ENCODE assay signal across 28 cellular contexts in genomic region chr15:84595660-84596059, GRCh38. TPM values are rescaled to one million over a fixed set of nuclear protein-coding genes. Genes with fewer than 3 reads are reported as not detected.
DNase-seq lines count a peak whose midpoint lies in the region; ATAC-seq and TF ChIP-seq lines count a peak whose summit lies in the region.
"Had no signal": no experiment of that assay in that cellular context is flagged by ENCODE, and none has a peak within 500 bp of the region (broad histone marks: within the 10 kb centered on the region; RNA-seq: fewer than 3 reads in every experiment).

No MANE protein-coding gene starts in this region.

- H3K27ac Mint-ChIP-seq in activated T-helper 1 cell treated with anti-CD3 and anti-CD28 coated beads, Interleukin-12 subunit alpha, Interleukin-12 subunit beta, Interleukin-2, Interleukin-4 antibody, amounts not matched to agents 30 ng/mL and 10 ng/mL and 1 ng/mL, durations not matched to agents 14 hours and 24 hours and 36 hours = no peak overlapping the region
- H3K27ac Mint-ChIP-seq: activated CD4-positive, alpha-beta memory T cell treated with anti-CD3 and anti-CD28 coated beads, Interleukin-2, amount 10 ng/mL, durations not matched to agents 7 days and 5 days; effector memory CD8-positive, alpha-beta T cell had no signal

- ATAC-seq in lower lobe of right lung (peak in 1 of 2 donors; percentile 62), GM21447 (IDR thresholded peaks at IDR 0.05; ENCODE audit: unreplicated experiment) (no peak)
- ATAC-seq: effector memory CD8-positive, alpha-beta T cell; esophagus mucosa had no signal

- CTCF ChIA-PET in HEK293T (lab: Yijun Ruan, JAX) = interaction anchor here (0.6 to 1.0 kb wide), 2 partner anchors 77 to 333 kb away, joined by 3 to 9 read pairs; no protein-coding TSS in a partner anchor

- peaks cover 30% of the 10 kb centered on the region for H3K4me1 Mint-ChIP-seq in activated T-helper 1 cell treated with anti-CD3 and anti-CD28 coated beads, Interleukin-12 subunit alpha, Interleukin-12 subunit beta, Interleukin-2, Interleukin-4 antibody, amounts not matched to agents 30 ng/mL and 10 ng/mL and 1 ng/mL, durations not matched to agents 14 hours and 24 hours and 36 hours (ENCODE audit: low read depth)

- POLR2A ChIA-PET in HEK293T (lab: Yijun Ruan, JAX) = no interaction called here

- no peaks in the 10 kb centered on the region for H3K9me3 Mint-ChIP-seq in activated T-helper 1 cell treated with anti-CD3 and anti-CD28 coated beads, Interleukin-12 subunit alpha, Interleukin-12 subunit beta, Interleukin-2, Interleukin-4 antibody, amounts not matched to agents 30 ng/mL and 10 ng/mL and 1 ng/mL, durations not matched to agents 14 hours and 24 hours and 36 hours
- H3K9me3 Mint-ChIP-seq: activated CD4-positive, alpha-beta memory T cell treated with anti-CD3 and anti-CD28 coated beads, Interleukin-2, amount 10 ng/mL, durations not matched to agents 7 days and 5 days; effector memory CD8-positive, alpha-beta T cell had no signal

- H3K4me1 ChIP-seq in lower lobe of right lung = peaks cover 40% of the 10 kb centered on the region
- H3K4me1 ChIP-seq: BE2C had no signal

- no peak overlapping the region for H3K4me3 Mint-ChIP-seq in activated T-helper 1 cell treated with anti-CD3 and anti-CD28 coated beads, Interleukin-12 subunit alpha, Interleukin-12 subunit beta, Interleukin-2, Interleukin-4 antibody, amounts not matched to agents 30 ng/mL and 10 ng/mL and 1 ng/mL, durations not matched to agents 14 hours and 24 hours and 36 hours
- H3K4me3 Mint-ChIP-seq: activated CD4-positive, alpha-beta memory T cell treated with anti-CD3 and anti-CD28 coated beads, Interleukin-2, amount 10 ng/mL, durations not matched to agents 7 days and 5 days; naive B cell had no signal

- peaks cover 6% of the 10 kb centered on the region for H3K27me3 Mint-ChIP-seq in activated T-helper 1 cell treated with anti-CD3 and anti-CD28 coated beads, Interleukin-12 subunit alpha, Interleukin-12 subunit beta, Interleukin-2, Interleukin-4 antibody, amounts not matched to agents 30 ng/mL and 10 ng/mL and 1 ng/mL, durations not matched to agents 14 hours and 24 hours and 36 hours (ENCODE audit: insufficient read depth)
- H3K27me3 Mint-ChIP-seq: effector memory CD8-positive, alpha-beta T cell; naive B cell had no signal

- H3K9me3 ChIP-seq in lower lobe of right lung = no peaks in the 10 kb centered on the region
- H3K9me3 ChIP-seq: adrenal gland, BE2C had no signal

- no peak for TF ChIP-seq CTCF in lower lobe of right lung (IDR thresholded peaks at IDR 0.05)

- in situ Hi-C loops in KBM-7 (cut with MboI; ENCODE audit: low pct_unique_long_range_greater_than_20kb, low sequenced_read_pairs) = no loop called here

- H3K27ac ChIP-seq in lower lobe of right lung = no peak overlapping the region
- H3K27ac ChIP-seq: adrenal gland had no signal

- H3K36me3 ChIP-seq in lower lobe of right lung = no peaks in the 10 kb centered on the region
- H3K36me3 ChIP-seq: adrenal gland, BE2C, HAP-1 had no signal

- no peaks in the 10 kb centered on the region for H3K27me3 ChIP-seq in lower lobe of right lung (ENCODE audit: low read depth)
- H3K27me3 ChIP-seq: adrenal gland, BE2C had no signal

- no peaks in the 10 kb centered on the region for H3K36me3 Mint-ChIP-seq in activated T-helper 1 cell treated with anti-CD3 and anti-CD28 coated beads, Interleukin-12 subunit alpha, Interleukin-12 subunit beta, Interleukin-2, Interleukin-4 antibody, amounts not matched to agents 30 ng/mL and 10 ng/mL and 1 ng/mL, durations not matched to agents 14 hours and 24 hours and 36 hours (ENCODE audit: low read depth)

- no peak overlapping the region for H3K4me3 ChIP-seq in lower lobe of right lung
- H3K4me3 ChIP-seq: adrenal gland, HAP-1 had no signal

- DNase-seq in Ammon's horn (ENCODE audit: low spot score) (peak; percentile 46), KBM-7 (peak; percentile 53), NOMO-1 treated with dmso at 0.1 percent for 144 hours (lab: John Stamatoyannopoulos, UW; ENCODE audit: unreplicated experiment) (peak; percentile 63), lower lobe of right lung (peak; percentile 71), NCI-H1694 treated with DMSO at 0.1 percent for 48 hours (lab: John Stamatoyannopoulos, UW) (no peak), HEK293T (ENCODE audit: extremely low spot score) (no peak)
- DNase-seq in activated T-helper 1 cell treated with anti-CD3 and anti-CD28 coated beads, Interleukin-12 subunit alpha, Interleukin-12 subunit beta, Interleukin-2, Interleukin-4 antibody, amounts not matched to agents 30 ng/mL and 10 ng/mL and 1 ng/mL, durations not matched to agents 14 hours and 24 hours and 36 hours (ENCODE audit: low spot score) = no peak
- DNase-seq: activated CD4-positive, alpha-beta memory T cell treated with anti-CD3 and anti-CD28 coated beads, Interleukin-2, amount 10 ng/mL, durations not matched to agents 7 days and 5 days; activated CD4-positive, CD25-positive, alpha-beta regulatory T cell treated with anti-CD3 and anti-CD28 coated beads, Interleukin-2, amount 50 U/mL, for 72 hours; activated CD8-positive, alpha-beta memory T cell treated with anti-CD3 and anti-CD28 coated beads, Interleukin-2, amount 50 U/mL, for 4 hours; activated naive CD4-positive, alpha-beta T cell treated with Interleukin-2 at 50 U/mL for 16 hours; BE2C; central memory CD4-positive, alpha-beta T cell; cortex of kidney; effector memory CD8-positive, alpha-beta T cell; glutamatergic neuron; naive B cell; NCI-H2081; NCI-H2227 treated with DMSO at 0.1 percent for 48 hours; NCI-H526 treated with DMSO at 0.1 percent for 48 hours; occipital lobe; stimulated activated CD4-positive, alpha-beta T cell treated with anti-CD3 and anti-CD28 coated beads, Interleukin-15, amount 100 ng/mL, for 24 hours; stimulated activated CD4-positive, alpha-beta T cell treated with anti-CD3 and anti-CD28 coated beads, Interleukin-4, amount 100 ng/mL, for 4 hours; trophoblast cell had no signal

- intact Hi-C loops in lower lobe of right lung (cut with DNase I) = no loop called here
- intact Hi-C loops in activated T-helper 1 cell treated with anti-CD3 and anti-CD28 coated beads, Interleukin-12 subunit alpha, Interleukin-12 subunit beta, Interleukin-2, Interleukin-4 antibody, amounts not matched to agents 30 ng/mL and 10 ng/mL and 1 ng/mL, durations not matched to agents 14 hours and 24 hours and 36 hours (cut with micrococcal nuclease) = no loop called here

TF ChIP-seq in HEK293T, 16 proteins besides CTCF, POLR2A, EP300 and RAD21:
- TF ChIP-seq BHLHE40 (IDR thresholded peaks at IDR 0.05; ENCODE audit: borderline replicate concordance) (no peak), LEF1 (IDR thresholded peaks at IDR 0.05; ENCODE audit: borderline replicate concordance) (no peak), ARNT (IDR thresholded peaks at IDR 0.05) (no peak), L3MBTL2 (conservative IDR thresholded peaks at IDR 0.05) (no peak), FOXM1 (IDR thresholded peaks at IDR 0.05; ENCODE audit: borderline replicate concordance) (no peak), FOXA1 (IDR thresholded peaks at IDR 0.05) (no peak), HDGF (IDR thresholded peaks at IDR 0.05; ENCODE audit: borderline replicate concordance) (no peak), ELF4 (IDR thresholded peaks at IDR 0.05) (no peak)
TF ChIP-seq in HEK293T: peak in this region for 0.

RNA-seq across cellular contexts. Expression of gene ZSCAN2, which starts 5.1 kb away (rescaled TPM):
- 6.9 TPM for total RNA-seq in lower lobe of right lung
- total RNA-seq in activated T-helper 1 cell treated with anti-CD3 and anti-CD28 coated beads, Interleukin-12 subunit alpha, Interleukin-12 subunit beta, Interleukin-2, Interleukin-4 antibody, amounts not matched to agents 30 ng/mL and 10 ng/mL and 1 ng/mL, durations not matched to agents 14 hours and 24 hours and 36 hours = 6.5 and 7.0 TPM in 2 replicates

RNA-seq across cellular contexts. Expression of gene WDR73, which starts 58.4 kb away (rescaled TPM):
- 29.9 TPM for total RNA-seq in lower lobe of right lung
- total RNA-seq in activated T-helper 1 cell treated with anti-CD3 and anti-CD28 coated beads, Interleukin-12 subunit alpha, Interleukin-12 subunit beta, Interleukin-2, Interleukin-4 antibody, amounts not matched to agents 30 ng/mL and 10 ng/mL and 1 ng/mL, durations not matched to agents 14 hours and 24 hours and 36 hours = 27.8 and 33.5 TPM in 2 replicates

Comparison
In these comparisons a context has a peak if more than half of its experiments do, and no peak if none do; other contexts are left out.
1. DNase-seq: peak in Ammon's horn (single experiment), KBM-7 (single experiment), NOMO-1 treated with dmso at 0.1 percent for 144 hours (single experiment) and lower lobe of right lung (single experiment); none in NCI-H1694 treated with DMSO at 0.1 percent for 48 hours (single experiment), activated T-helper 1 cell treated with anti-CD3 and anti-CD28 coated beads, Interleukin-12 subunit alpha, Interleukin-12 subunit beta, Interleukin-2, Interleukin-4 antibody, amounts not matched to agents 30 ng/mL and 10 ng/mL and 1 ng/mL, durations not matched to agents 14 hours and 24 hours and 36 hours (single experiment) and HEK293T (single experiment).